ENCODE assay signal across 27 cellular contexts in the genomic region with DNA sequence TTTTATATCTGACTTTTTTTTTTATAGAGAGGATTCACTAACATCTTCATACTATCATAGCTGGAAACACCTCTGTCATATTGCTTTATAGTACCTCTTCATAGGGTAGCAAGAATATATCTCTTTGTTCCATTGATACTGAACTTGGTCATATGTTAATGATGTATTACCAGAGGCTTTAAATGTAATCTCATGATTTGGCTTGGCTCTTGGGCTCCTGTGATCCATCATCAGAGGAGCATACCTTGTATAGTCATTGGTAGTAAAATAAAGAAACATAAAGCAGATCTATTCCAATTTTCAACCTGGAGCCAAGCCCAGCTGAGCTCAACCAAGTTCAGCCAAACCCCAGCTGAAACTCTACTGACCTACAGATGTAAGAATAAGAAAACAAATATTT. TPM values are rescaled to one million over a fixed set of nuclear protein-coding genes. Genes with fewer than 3 reads are reported as not detected.
"Had no signal": no experiment of that assay in that cellular context is flagged by ENCODE, and none has a peak within 500 bp of the region (broad histone marks: within the 10 kb centered on the region; RNA-seq: fewer than 3 reads in every experiment).

No MANE protein-coding gene starts in this region.

- FAIRE-seq: urothelium cell line had no signal

- H3K9me3 ChIP-seq: stomach, suprapubic skin, testis, thoracic aorta, thyroid gland, tibial artery, tibial nerve, transverse colon, upper lobe of left lung, upper lobe of right lung, uterus, vagina had no signal

- H3K27ac ChIP-seq: stomach, suprapubic skin, testis, thoracic aorta, thyroid gland, tibial artery, tibial nerve, transverse colon, upper lobe of left lung, upper lobe of right lung, uterus, vagina had no signal

- H3K4me1 ChIP-seq: stomach, suprapubic skin, testis, thyroid gland, tibial artery, tibial nerve, transverse colon, upper lobe of left lung, upper lobe of right lung, uterus, vagina had no signal

- DNase-seq: stimulated activated CD4-positive, alpha-beta T cell treated with anti-CD3 and anti-CD28 coated beads, Interleukin-2, amount 100 ng/mL, for 48 hours; stimulated activated CD4-positive, alpha-beta T cell treated with anti-CD3 and anti-CD28 coated beads, Interleukin-4, amount 100 ng/mL, for 1 hour; stimulated activated CD4-positive, alpha-beta T cell treated with anti-CD3 and anti-CD28 coated beads, Interleukin-4, amount 100 ng/mL, for 24 hours; stimulated activated CD4-positive, alpha-beta T cell treated with anti-CD3 and anti-CD28 coated beads, Interleukin-4, amount 100 ng/mL, for 4 hours; stimulated activated CD8-positive, alpha-beta memory T cell treated with anti-CD3 and anti-CD28 coated beads, Interleukin-4, amount 100 ng/mL, for 48 hours; stimulated activated naive B cell treated with anti-CD40 and anti-IgM and Interleukin-4, amounts not matched to agents 10 μg/mL and 1 μg/mL and 100 μg/mL, for 72 hours; stimulated activated naive CD4-positive, alpha-beta T cell; stimulated activated naive CD4-positive, alpha-beta T cell treated with Interleukin-2 at 50 U/mL for 16 hours; stimulated activated naive CD8-positive, alpha-beta T cell treated with anti-CD3 and anti-CD28 coated beads, Interleukin-15, amount 100 ng/mL, for 72 hours; stimulated activated naive CD8-positive, alpha-beta T cell treated with anti-CD3 and anti-CD28 coated beads, Interleukin-15, Interleukin-2, amounts not matched to agents 100 U/mL and 50 U/mL, for 24 hours; stomach; substantia nigra; testis; thyroid gland; tibial artery; transverse colon; trophoblast cell; upper lobe of right lung; uterus had no signal

- H3K4me3 ChIP-seq: stomach, suprapubic skin, testis, thoracic aorta, thyroid gland, tibial artery, tibial nerve, transverse colon, upper lobe of left lung, upper lobe of right lung, uterus, vagina had no signal

- H3K36me3 ChIP-seq: stomach, suprapubic skin, thoracic aorta, thyroid gland, tibial artery, tibial nerve, transverse colon, upper lobe of left lung, upper lobe of right lung, uterus, vagina had no signal

- H3K27me3 ChIP-seq: stomach, suprapubic skin, testis, thyroid gland, tibial artery, tibial nerve, transverse colon, upper lobe of left lung, upper lobe of right lung, uterus, vagina had no signal

- ATAC-seq: stimulated activated effector memory CD8-positive, alpha-beta T cell treated with anti-CD3 and anti-CD28 coated beads, Interleukin-12 subunit alpha, Interleukin-12 subunit beta, amount 100 ng/mL, for 72 hours; stimulated activated memory B cell treated with anti-CD40 and anti-IgM and Interleukin-4, amounts not matched to agents 10 μg/mL and 1 μg/mL and 100 μg/mL, for 72 hours; stimulated activated naive B cell treated with anti-CD40 and anti-IgM and Interleukin-4, amounts not matched to agents 10 μg/mL and 1 μg/mL and 100 μg/mL, for 72 hours; stimulated activated naive CD8-positive, alpha-beta T cell treated with anti-CD3 and anti-CD28 coated beads, Interleukin-15, amount 100 ng/mL, for 72 hours; stimulated activated naive CD8-positive, alpha-beta T cell treated with anti-CD3 and anti-CD28 coated beads, Interleukin-15, Interleukin-2, amounts not matched to agents 100 U/mL and 50 U/mL, for 24 hours; upper lobe of right lung had no signal

RNA-seq across cellular contexts. Expression of a gene that starts 43.2 kb away (rescaled TPM):
- total RNA-seq: thoracic aorta had no signal
